In genomic region chr5:103174147-103174546, GRCh38 we compare ENCODE assay signal across 19 cellular contexts.
"Had no signal": no experiment of that assay in that cellular context is flagged by ENCODE, and none has a peak within 500 bp of the region (broad histone marks: within the 10 kb centered on the region; RNA-seq: fewer than 3 reads in every experiment).

No MANE protein-coding gene starts in this region.

- H3K9ac ChIP-seq: KMS-11 had no signal

- H3K9me3 ChIP-seq: SJSA1 had no signal

- H3K27ac ChIP-seq: HL-60, KMS-11, SJSA1, SK-N-MC had no signal

- DNase-seq: Kasumi-1, MM.1S, NCI-H1092 treated with DMSO at 0.1 percent for 48 hours, NCI-H1436, NCI-H187, NCI-H2029, NCI-H2227 treated with DMSO at 0.1 percent for 48 hours, NCI-H524, NCI-H526 treated with DMSO at 0.1 percent for 48 hours, NCI-H774, Right ventricle myocardium superior, RPMI8226, SIG-M5 had no signal

- FAIRE-seq: HTR-8/SVneo, RCC 7860 had no signal

- H3K27me3 ChIP-seq: SJSA1 had no signal

- H3K4me2 ChIP-seq: KMS-11 had no signal

- H3K4me3 ChIP-seq: SJSA1, SK-N-MC had no signal

- H3K4me1 ChIP-seq: SJSA1 had no signal
